Comparison of ENCODE assay signal across 11 cellular contexts in genomic region chr3:114660124-114660523, GRCh38.
DNase-seq lines count a peak whose midpoint lies in the region; ATAC-seq and TF ChIP-seq lines count a peak whose summit lies in the region.
"Had no signal": no experiment of that assay in that cellular context is flagged by ENCODE, and none has a peak within 500 bp of the region (broad histone marks: within the 10 kb centered on the region; RNA-seq: fewer than 3 reads in every experiment).

No MANE protein-coding gene starts in this region.

- H3K79me2 ChIP-seq in parathyroid adenoma (peaks cover 3% of the 10 kb centered on the region), OCI-LY7 (ENCODE audit: insufficient read depth, low read depth, low read length) (no peaks in the 10 kb centered on the region)

- DNase-seq in AG10803 (ENCODE audit: low read depth), result peak; percentile 66
- peak in 6 of 7 donors; percentile 23 to 72 (median 38) for DNase-seq in adrenal gland
- peak; percentile 44 for DNase-seq in Right ventricle myocardium superior
- DNase-seq in OCI-LY7 (ENCODE audit: low spot score), result no peak
- no peak for DNase-seq in AML-193 (lab: John Stamatoyannopoulos, UW)
- DNase-seq in HuH-7 (ENCODE audit: low spot score), result no peak
- DNase-seq: activated CD4-positive, alpha-beta T cell treated with anti-CD3 and anti-CD28 coated beads for 36 hours; PC-3; stimulated activated CD8-positive, alpha-beta memory T cell treated with anti-CD3 and anti-CD28 coated beads, Interleukin-4, amount 100 ng/mL, for 48 hours had no signal

- TF ChIP-seq POLR2A in adrenal gland (IDR thresholded peaks at IDR 0.05), result no peak

- no TSS peak for BruUV-seq in OCI-LY7 (replicated peaks; lab: Mats Ljungman, UMichigan)

- 12 to 30% (median 21%) methylated on average over 6 of the region's 6 CpGs for WGBS in adrenal gland, 4 donors

- POLR2A ChIA-PET in OCI-LY7 (lab: Charles Lee), result no interaction called here

- no peaks in the 10 kb centered on the region for H3K36me3 ChIP-seq in adrenal gland (replicated peaks in 1 of 2)
- H3K36me3 ChIP-seq in parathyroid adenoma (ENCODE audit: control insufficient read depth, insufficient read depth, low read length), result no peaks in the 10 kb centered on the region
- H3K36me3 ChIP-seq in OCI-LY7 (ENCODE audit: insufficient read depth, low read length), result no peaks in the 10 kb centered on the region

- no peaks in the 10 kb centered on the region for H3K9me2 ChIP-seq in OCI-LY7 (ENCODE audit: insufficient read depth, low read length)

- H3K27me3 ChIP-seq in adrenal gland (no peaks in the 10 kb centered on the region), parathyroid adenoma (ENCODE audit: control insufficient read depth, insufficient read depth, low read length) (no peaks in the 10 kb centered on the region)

- peak overlapping the region in 2 of 5 donors; percentile 18 to 49 for H3K27ac ChIP-seq in adrenal gland
- no peak overlapping the region for H3K27ac ChIP-seq in parathyroid adenoma
- no peak overlapping the region for H3K27ac ChIP-seq in OCI-LY7 (ENCODE audit: low read depth, low read length, poor library complexity, severe bottlenecking)

- no peak for TF ChIP-seq CTCF in AG10803 (conservative IDR thresholded peaks at IDR 0.05; ENCODE audit: low read length)
- no peak for TF ChIP-seq CTCF in adrenal gland (IDR thresholded peaks at IDR 0.05)
- TF ChIP-seq CTCF in parathyroid adenoma (IDR thresholded peaks at IDR 0.05), result no peak
- TF ChIP-seq CTCF in OCI-LY7 (conservative IDR thresholded peaks at IDR 0.05; ENCODE audit: low read length), result no peak

- H3K9me3 ChIP-seq in adrenal gland (replicated peaks in 1 of 3) (no peaks in the 10 kb centered on the region), parathyroid adenoma (ENCODE audit: control insufficient read depth, low read length) (no peaks in the 10 kb centered on the region), OCI-LY7 (ENCODE audit: low read length) (no peaks in the 10 kb centered on the region)

- ATAC-seq in Right ventricle myocardium superior (ENCODE audit: poor library complexity), result peak; percentile 66
- ATAC-seq in GM21737 (IDR thresholded peaks at IDR 0.05; ENCODE audit: unreplicated experiment), result no peak
- ATAC-seq: activated CD4-positive, alpha-beta T cell treated with anti-CD3 and anti-CD28 coated beads for 36 hours; PC-3 had no signal

- no peak overlapping the region for H3K4me3 ChIP-seq in AG10803 (ENCODE audit: low read length)
- H3K4me3 ChIP-seq in adrenal gland, result peak overlapping the region in 1 of 4 donors; percentile 43
- H3K4me3 ChIP-seq in parathyroid adenoma (ENCODE audit: low read depth, low read length), result no peak overlapping the region
- no peak overlapping the region for H3K4me3 ChIP-seq in OCI-LY7 (ENCODE audit: low read depth, low read length, poor library complexity, severe bottlenecking)

- no peaks in the 10 kb centered on the region for H4K20me1 ChIP-seq in OCI-LY7 (ENCODE audit: insufficient read depth, low read length)

- H2AFZ ChIP-seq in parathyroid adenoma (no peak overlapping the region), OCI-LY7 (ENCODE audit: low read length) (no peak overlapping the region)

- intact Hi-C loops in adrenal gland (cut with DNase I) (no loop called here), Right ventricle myocardium superior (cut with DNase I) (no loop called here), OCI-LY7 (cut with micrococcal nuclease; ENCODE audit: unreplicated experiment) (no loop called here)

- H3K4me2 ChIP-seq in parathyroid adenoma (ENCODE audit: low read length) (peak overlapping the region; percentile 32), OCI-LY7 (ENCODE audit: low read length) (no peak overlapping the region)

- no peak overlapping the region for H3K9ac ChIP-seq in parathyroid adenoma

- CTCF ChIA-PET in OCI-LY7 (lab: Charles Lee; ENCODE audit: unreplicated experiment), result no interaction called here

- peaks cover 8 to 17% of the 10 kb centered on the region in 2 donors for H3K4me1 ChIP-seq in adrenal gland (replicated peaks in 1 of 2)
- H3K4me1 ChIP-seq in parathyroid adenoma, result peaks cover 4% of the 10 kb centered on the region
- H3K4me1 ChIP-seq in OCI-LY7 (ENCODE audit: insufficient read depth, low read length, poor library complexity, severe bottlenecking), result no peaks in the 10 kb centered on the region

Comparison
In these comparisons a context has a peak if more than half of its experiments do, and no peak if none do; other contexts are left out.
1. DNase-seq: peak in AG10803 (single experiment), adrenal gland (6 of 7) and Right ventricle myocardium superior (single experiment); none in OCI-LY7 (single experiment), AML-193 (0 of 2) and HuH-7 (single experiment).